ENCODE assay signal across 22 cellular contexts in genomic region chr12:105504286-105504685, GRCh38.
DNase-seq lines count a peak whose midpoint lies in the region; ATAC-seq and TF ChIP-seq lines count a peak whose summit lies in the region.
"Had no signal": no experiment of that assay in that cellular context is flagged by ENCODE, and none has a peak within 500 bp of the region (broad histone marks: within the 10 kb centered on the region; RNA-seq: fewer than 3 reads in every experiment).

No MANE protein-coding gene starts in this region.

- H3K27ac Mint-ChIP-seq in glutamatergic neuron (ENCODE audit: unreplicated experiment), result no peak overlapping the region
- H3K27ac Mint-ChIP-seq in naive thymus-derived CD8-positive, alpha-beta T cell, result no peak overlapping the region
- H3K27ac Mint-ChIP-seq: activated CD4-positive, alpha-beta memory T cell treated with anti-CD3 and anti-CD28 coated beads, Interleukin-2, amount 10 ng/mL, durations not matched to agents 7 days and 5 days; CD4-positive, CD25-positive, alpha-beta regulatory T cell; naive B cell had no signal

- POLR2A ChIA-PET in AG04450 (lab: Yijun Ruan, JAX) (no interaction called here), OCI-LY7 (lab: Charles Lee) (no interaction called here)
- POLR2A ChIA-PET in naive thymus-derived CD8-positive, alpha-beta T cell (lab: Charles Lee), result no interaction called here

- peaks cover 4% of the 10 kb centered on the region for H3K27me3 Mint-ChIP-seq in glutamatergic neuron (ENCODE audit: unreplicated experiment)
- peaks cover 16 to 44% (median 33%) of the 10 kb centered on the region in 5 donors for H3K27me3 Mint-ChIP-seq in naive thymus-derived CD8-positive, alpha-beta T cell

- H3K4me3 ChIP-seq in AG04450 (ENCODE audit: low read depth, low read length) (no peak overlapping the region), OCI-LY7 (ENCODE audit: low read depth, low read length, poor library complexity, severe bottlenecking) (no peak overlapping the region), fibroblast of the aortic adventitia (ENCODE audit: low read depth, low read length) (no peak overlapping the region), GM23248 (no peak overlapping the region)
- H3K4me3 ChIP-seq: gastrocnemius medialis, Peyer's patch, right atrium auricular region, SK-N-MC had no signal

- no peaks in the 10 kb centered on the region for H3F3A ChIP-seq in GM23248 (ENCODE audit: insufficient read depth)

- DNase-seq in AG04450 (ENCODE audit: low read depth, low spot score), result no peak
- DNase-seq in OCI-LY7 (ENCODE audit: low spot score), result no peak
- no peak for DNase-seq in fibroblast of the aortic adventitia (ENCODE audit: low read depth)
- DNase-seq in 8988T, result no peak
- DNase-seq in glutamatergic neuron, result no peak
- DNase-seq in naive thymus-derived CD8-positive, alpha-beta T cell, result no peak
- DNase-seq in GM23248, result no peak
- DNase-seq: activated CD4-positive, alpha-beta memory T cell treated with anti-CD3 and anti-CD28 coated beads, Interleukin-2, amount 10 ng/mL, durations not matched to agents 7 days and 5 days; activated naive CD4-positive, alpha-beta T cell; CD4-positive, CD25-positive, alpha-beta regulatory T cell; dermis blood vessel endothelial cell; DMS 273 treated with DMSO at 0.1 percent for 48 hours; gastrocnemius medialis; KG1; MV-4-11; naive B cell; NCI-H187 treated with DMSO at 0.1 percent for 48 hours; Peyer's patch; stimulated activated CD8-positive, alpha-beta memory T cell treated with anti-CD3 and anti-CD28 coated beads, Interleukin-4, amount 100 ng/mL, for 48 hours had no signal

- BruUV-seq in OCI-LY7 (replicated peaks; lab: Mats Ljungman, UMichigan), result no TSS peak

- no peaks in the 10 kb centered on the region for H3K4me1 ChIP-seq in OCI-LY7 (ENCODE audit: insufficient read depth, low read length, poor library complexity, severe bottlenecking)
- H3K4me1 ChIP-seq in GM23248 (ENCODE audit: insufficient read depth), result no peaks in the 10 kb centered on the region
- H3K4me1 ChIP-seq: Peyer's patch, right atrium auricular region had no signal

- in situ Hi-C loops in GM23248 (cut with MboI), result no loop called here

- no peaks in the 10 kb centered on the region for H3K36me3 ChIP-seq in OCI-LY7 (ENCODE audit: insufficient read depth, low read length)
- no peaks in the 10 kb centered on the region for H3K36me3 ChIP-seq in GM23248 (ENCODE audit: low read depth)
- H3K36me3 ChIP-seq: gastrocnemius medialis, Peyer's patch, right atrium auricular region had no signal

- CTCF ChIA-PET in AG04450 (lab: Charles Lee) (interaction anchor here (0.6 kb wide), 1 partner anchor 1125 kb away, joined by 4 read pairs; no protein-coding TSS in a partner anchor), OCI-LY7 (lab: Charles Lee; ENCODE audit: unreplicated experiment) (no interaction called here)

- no peaks in the 10 kb centered on the region for H4K20me1 ChIP-seq in OCI-LY7 (ENCODE audit: insufficient read depth, low read length)
- H4K20me1 ChIP-seq in GM23248 (ENCODE audit: insufficient read depth), result no peaks in the 10 kb centered on the region

- no peaks in the 10 kb centered on the region for H3K9me3 ChIP-seq in AG04450 (ENCODE audit: control insufficient read depth, insufficient read depth, low read length)
- no peaks in the 10 kb centered on the region for H3K9me3 ChIP-seq in OCI-LY7 (ENCODE audit: low read length)
- H3K9me3 ChIP-seq in GM23248 (ENCODE audit: low read depth), result no peaks in the 10 kb centered on the region
- H3K9me3 ChIP-seq: gastrocnemius medialis, Peyer's patch, right atrium auricular region had no signal

- H3K27me3 ChIP-seq in AG04450 (ENCODE audit: control insufficient read depth, insufficient read depth, low read length), result peaks cover 12% of the 10 kb centered on the region
- H3K27me3 ChIP-seq in GM23248 (replicated peaks; ENCODE audit: insufficient read depth), result peaks cover 4% of the 10 kb centered on the region; the same call in 1 of the 2 replicates
- H3K27me3 ChIP-seq: gastrocnemius medialis, Peyer's patch, right atrium auricular region had no signal

- peak; percentile 64 for ATAC-seq in GM18867 (IDR thresholded peaks at IDR 0.05; ENCODE audit: unreplicated experiment)
- ATAC-seq in naive thymus-derived CD8-positive, alpha-beta T cell, result no peak
- ATAC-seq: gastrocnemius medialis had no signal

- H3K4me2 ChIP-seq in OCI-LY7 (ENCODE audit: low read length), result no peak overlapping the region
- no peak overlapping the region for H3K4me2 ChIP-seq in GM23248 (ENCODE audit: unreplicated experiment)

- H3K79me2 ChIP-seq in OCI-LY7 (ENCODE audit: insufficient read depth, low read depth, low read length) (no peaks in the 10 kb centered on the region), GM23248 (ENCODE audit: insufficient read depth) (no peaks in the 10 kb centered on the region)

- H3K27ac ChIP-seq in AG04450 (ENCODE audit: low read depth, low read length) (no peak overlapping the region), OCI-LY7 (ENCODE audit: low read depth, low read length, poor library complexity, severe bottlenecking) (no peak overlapping the region), GM23248 (no peak overlapping the region)
- H3K27ac ChIP-seq: gastrocnemius medialis, Peyer's patch, right atrium auricular region, SK-N-MC had no signal

- no peaks in the 10 kb centered on the region for H3K36me3 Mint-ChIP-seq in glutamatergic neuron (ENCODE audit: unreplicated experiment)
- H3K36me3 Mint-ChIP-seq in naive thymus-derived CD8-positive, alpha-beta T cell, result no peaks in the 10 kb centered on the region
- H3K36me3 Mint-ChIP-seq: CD4-positive, CD25-positive, alpha-beta regulatory T cell; naive B cell had no signal

- no peak overlapping the region for H2AFZ ChIP-seq in OCI-LY7 (ENCODE audit: low read length)
- H2AFZ ChIP-seq in GM23248, result no peak overlapping the region

- TF ChIP-seq CTCF in AG04450 (IDR thresholded peaks at IDR 0.05; ENCODE audit: low read depth, low read length), result peak; percentile 24
- TF ChIP-seq CTCF in OCI-LY7 (conservative IDR thresholded peaks at IDR 0.05; ENCODE audit: low read length), result peak; percentile 41; the same call in 1 of the 2 replicates
- TF ChIP-seq CTCF in fibroblast of the aortic adventitia (IDR thresholded peaks at IDR 0.05; ENCODE audit: insufficient read depth, low read length), result peak; percentile 16
- no peak for TF ChIP-seq CTCF in glutamatergic neuron (IDR thresholded peaks at IDR 0.05; ENCODE audit: partially characterized antibody, unreplicated experiment)

- intact Hi-C loops in OCI-LY7 (cut with micrococcal nuclease; ENCODE audit: unreplicated experiment), result no loop called here

- no peak overlapping the region for H3K9ac ChIP-seq in GM23248

- H3K9me3 Mint-ChIP-seq in glutamatergic neuron (ENCODE audit: unreplicated experiment), result peaks cover 2% of the 10 kb centered on the region
- H3K9me3 Mint-ChIP-seq in naive thymus-derived CD8-positive, alpha-beta T cell, result peaks cover 0 to 2% (median 0%) of the 10 kb centered on the region in 9 donors
- H3K9me3 Mint-ChIP-seq: activated CD4-positive, alpha-beta memory T cell treated with anti-CD3 and anti-CD28 coated beads, Interleukin-2, amount 10 ng/mL, durations not matched to agents 7 days and 5 days had no signal

- no peak overlapping the region for H3K4me3 Mint-ChIP-seq in glutamatergic neuron (ENCODE audit: unreplicated experiment)
- no peak overlapping the region for H3K4me3 Mint-ChIP-seq in naive thymus-derived CD8-positive, alpha-beta T cell
- H3K4me3 Mint-ChIP-seq: activated CD4-positive, alpha-beta memory T cell treated with anti-CD3 and anti-CD28 coated beads, Interleukin-2, amount 10 ng/mL, durations not matched to agents 7 days and 5 days; CD4-positive, CD25-positive, alpha-beta regulatory T cell; naive B cell had no signal

- no peaks in the 10 kb centered on the region for H3K9me2 ChIP-seq in OCI-LY7 (ENCODE audit: insufficient read depth, low read length)
- H3K9me2 ChIP-seq in GM23248 (ENCODE audit: insufficient read depth), result no peaks in the 10 kb centered on the region

- peaks cover 7% of the 10 kb centered on the region for H3K4me1 Mint-ChIP-seq in glutamatergic neuron (ENCODE audit: low read depth, unreplicated experiment)
- no peaks in the 10 kb centered on the region for H3K4me1 Mint-ChIP-seq in naive thymus-derived CD8-positive, alpha-beta T cell
- H3K4me1 Mint-ChIP-seq: activated CD4-positive, alpha-beta memory T cell treated with anti-CD3 and anti-CD28 coated beads, Interleukin-2, amount 10 ng/mL, durations not matched to agents 7 days and 5 days; CD4-positive, CD25-positive, alpha-beta regulatory T cell had no signal

- WGBS in GM23248 (ENCODE audit: low coverage in 1 of 2, low lambda C conversion rate in 2 of 2, missing lambda C conversion rate in 2 of 2), 2 experiments, result 81 to 87% methylated on average over 7 of the region's 7 CpGs
